In genomic region chr2:102000012-102000411, GRCh38 we compare ENCODE assay signal across 2 cellular contexts.
TF ChIP-seq lines count a peak whose summit lies in the region.

No MANE protein-coding gene starts in this region.

TF ChIP-seq in A549, 52 proteins besides CTCF, POLR2A, EP300 and RAD21 (continued from another document):
- no peak for TF ChIP-seq ZC3H11A (IDR thresholded peaks at IDR 0.05)
- TF ChIP-seq NPAS2 (CRISPR knock-in tag; IDR thresholded peaks at IDR 0.05; ENCODE audit: borderline replicate concordance): no peak
- no peak for TF ChIP-seq MAZ (IDR thresholded peaks at IDR 0.05; ENCODE audit: borderline replicate concordance, low read depth, low read length)
- no peak for TF ChIP-seq CBX2 (IDR thresholded peaks at IDR 0.05; ENCODE audit: borderline replicate concordance, low read depth)
- TF ChIP-seq KDM1A (IDR thresholded peaks at IDR 0.05; ENCODE audit: low read depth): no peak
- no peak for TF ChIP-seq RFX5 (IDR thresholded peaks at IDR 0.05)
- TF ChIP-seq HOXB13 (CRISPR knock-in tag; IDR thresholded peaks at IDR 0.05; ENCODE audit: low read depth): no peak
- TF ChIP-seq BHLHE40 (IDR thresholded peaks at IDR 0.05; ENCODE audit: low read depth, low read length): no peak
- TF ChIP-seq GATA3 (IDR thresholded peaks at IDR 0.05; ENCODE audit: borderline replicate concordance): no peak
- TF ChIP-seq ZNF302 (CRISPR knock-in tag; IDR thresholded peaks at IDR 0.05): no peak
- no peak for TF ChIP-seq RNF2 (IDR thresholded peaks at IDR 0.05; ENCODE audit: borderline replicate concordance, low read depth)
- TF ChIP-seq HMGXB4 (CRISPR knock-in tag; IDR thresholded peaks at IDR 0.05; ENCODE audit: borderline replicate concordance): no peak
- TF ChIP-seq RCOR1 (IDR thresholded peaks at IDR 0.05; ENCODE audit: low read depth, low read length): no peak
- TF ChIP-seq E2F6 (IDR thresholded peaks at IDR 0.05; ENCODE audit: borderline replicate concordance, low read depth): no peak

TF ChIP-seq in GM12878, 131 proteins besides CTCF, POLR2A, EP300 and RAD21 (continued from another document):
- TF ChIP-seq MLLT1 (IDR thresholded peaks at IDR 0.05): 0 out of 2 replicates have a peak, but pooled peaks have one; percentile 31
- TF ChIP-seq NFXL1 (IDR thresholded peaks at IDR 0.05; ENCODE audit: borderline replicate concordance): no peak
